8 cellular contexts compared by ENCODE assay signal in genomic region chr9:134375430-134376385, GRCh38. TPM values are rescaled to one million over a fixed set of nuclear protein-coding genes. Genes with fewer than 3 reads are reported as not detected.
DNase-seq lines count a peak whose midpoint lies in the region; ATAC-seq and TF ChIP-seq lines count a peak whose summit lies in the region.

No MANE protein-coding gene starts in this region.

- peak overlapping the region; percentile 44 for H3K27ac ChIP-seq in duodenal mucosa (ENCODE audit: low read depth, low read length)
- H3K27ac ChIP-seq in lung (ENCODE audit: low read depth in 1 of 2, low read length in 1 of 2): peak overlapping the region; percentile 75 to 84
- peak overlapping the region; percentile 83 to 90 for H3K27ac ChIP-seq in testis

- no peak for TF ChIP-seq CTCF in lung (IDR thresholded peaks at IDR 0.05; ENCODE audit: control extremely low read depth, extremely low read depth)
- TF ChIP-seq CTCF in testis (IDR thresholded peaks at IDR 0.05): no peak

- H3K4me1 ChIP-seq in duodenal mucosa (ENCODE audit: control insufficient read depth in 1 of 2, insufficient read depth in 2 of 2, low read length in 2 of 2) (peaks cover 65 to 83% of the 10 kb centered on the region in 2 donors), lung (ENCODE audit: control insufficient read depth in 2 of 2, insufficient read depth in 2 of 2, low read length in 2 of 2) (peaks cover 24 to 79% of the 10 kb centered on the region in 2 donors), testis (peaks cover 94% of the 10 kb centered on the region)

- DNase-seq in NCI-H2227 (lab: John Stamatoyannopoulos, UW; ENCODE audit: unreplicated experiment) (peak; percentile 41), lung (ENCODE audit: low spot score) (no peak), testis (peak; percentile 83), erythroblast (lab: John Stamatoyannopoulos, UW) (no peak)
- DNase-seq in effector CD4-positive, alpha-beta T cell: no peak

- H3K9me3 ChIP-seq in duodenal mucosa (ENCODE audit: control insufficient read depth in 1 of 2, low read length in 2 of 2): no peaks in the 10 kb centered on the region
- H3K9me3 ChIP-seq in lung (ENCODE audit: control insufficient read depth in 2 of 2, insufficient read depth in 1 of 2, low read length in 1 of 2): no peaks in the 10 kb centered on the region
- no peaks in the 10 kb centered on the region for H3K9me3 ChIP-seq in testis

- TF ChIP-seq POLR2A in testis (IDR thresholded peaks at IDR 0.05): no peak
- TF ChIP-seq POLR2A in erythroblast (IDR thresholded peaks at IDR 0.05; ENCODE audit: low read length): no peak

- WGBS in lung, 2 donors: 28 to 29% methylated on average over 35 to 38 of the region's 38 CpGs
- WGBS in testis, 2 donors: 40 to 45% methylated on average over 33 to 37 of the region's 38 CpGs

- no peak overlapping the region for H3K9ac ChIP-seq in duodenal mucosa (ENCODE audit: low read depth in 1 of 2, low read length in 2 of 2)

- H3K27me3 ChIP-seq in duodenal mucosa (ENCODE audit: control insufficient read depth in 1 of 2, insufficient read depth in 2 of 2, low read length in 2 of 2) (no peaks in the 10 kb centered on the region), lung (ENCODE audit: control insufficient read depth, insufficient read depth) (no peaks in the 10 kb centered on the region), testis (no peaks in the 10 kb centered on the region)

- H3K4me3 ChIP-seq in duodenal mucosa (ENCODE audit: low read depth in 1 of 2, low read length in 2 of 2) (no peak overlapping the region), lung (no peak overlapping the region), testis (no peak overlapping the region)

- intact Hi-C loops in testis (cut with DNase I; ENCODE audit: low total_unique reads): no loop called here

- H3K36me3 ChIP-seq in duodenal mucosa (ENCODE audit: control insufficient read depth in 1 of 2, insufficient read depth in 2 of 2, low read length in 2 of 2): no peaks in the 10 kb centered on the region
- no peaks in the 10 kb centered on the region for H3K36me3 ChIP-seq in lung (ENCODE audit: control insufficient read depth in 2 of 2, insufficient read depth in 2 of 2, low read length in 2 of 2)
- H3K36me3 ChIP-seq in testis (ENCODE audit: low read depth, missing control alignments): no peaks in the 10 kb centered on the region

- ATAC-seq in lung (ENCODE audit: insufficient read depth, low FRiP score) (no peak), GM21786 (IDR thresholded peaks at IDR 0.05; ENCODE audit: unreplicated experiment) (no peak), HG02642 (IDR thresholded peaks at IDR 0.05; ENCODE audit: poor library complexity, unreplicated experiment) (no peak)

RNA-seq across cellular contexts. Expression of gene RXRA, which starts 49.5 kb away (rescaled TPM):
- total RNA-seq in lung (10 to 100 TPM; 24.2 to 85.2 TPM), testis (10 to 100 TPM; 47.3 to 61.0 TPM)
- polyA plus RNA-seq in lung (10 to 100 TPM; 45.5 to 58.9 TPM), testis (ENCODE audit: insufficient read depth, low read depth, low replicate concordance) (31.3 TPM)

Comparison
In these comparisons a context has a peak if more than half of its experiments do, and no peak if none do; other contexts are left out.
1. DNase-seq: peak in NCI-H2227 (single experiment) and testis (single experiment); none in lung (single experiment), effector CD4-positive, alpha-beta T cell (single experiment) and erythroblast (0 of 2).
2. Peak in every context shown above with its lines, with median percentiles within 50 percentile points of each other: H3K27ac ChIP-seq.